8 cellular contexts compared by ENCODE assay signal in genomic region chr14:105490572-105491365, GRCh38. TPM values are rescaled to one million over a fixed set of nuclear protein-coding genes. Genes with fewer than 3 reads are reported as not detected.
DNase-seq lines count a peak whose midpoint lies in the region; ATAC-seq and TF ChIP-seq lines count a peak whose summit lies in the region.

Gene TEDC1 (plus strand): TSS chr14:105491246. CDS start chr14:105491376, 130 bp downstream.

- H3K4me1 ChIP-seq in SK-N-SH (ENCODE audit: control insufficient read depth in 1 of 2, insufficient read depth in 2 of 2, low read depth in 1 of 2, low read length in 1 of 2), result peaks cover 5 to 27% of the 10 kb centered on the region in 2 experiments; a peak in 2 of 4 replicates
- peaks cover 0 to 67% (median 40%) of the 10 kb centered on the region in 3 donors for H3K4me1 ChIP-seq in gastroesophageal sphincter
- peaks cover 32 to 47% of the 10 kb centered on the region in 2 experiments for H3K4me1 ChIP-seq in neutrophil (ENCODE audit: control insufficient read depth in 1 of 2, insufficient read depth in 1 of 2, low read depth in 1 of 2, low read length in 1 of 2)

- TF ChIP-seq CTCF in GM10266 (IDR thresholded peaks at IDR 0.05; ENCODE audit: control insufficient read depth, insufficient read depth, low read depth, missing control alignments) (peak; percentile 99), SK-N-SH (IDR thresholded peaks at IDR 0.05) (peak; percentile 63), gastroesophageal sphincter (IDR thresholded peaks at IDR 0.05) (peak in 3 of 4 experiments; percentile 82 to 99 (median 98)), neutrophil (IDR thresholded peaks at IDR 0.05) (peak; percentile 96)

- peak; percentile 62 to 68 for TF ChIP-seq POLR2A in gastroesophageal sphincter (IDR thresholded peaks at IDR 0.05)

- H2AFZ ChIP-seq in SK-N-SH (ENCODE audit: low read depth), result no peak within 1 kb of the TSS; the same call in 1 of the 2 replicates

- ATAC-seq in HG02588 (IDR thresholded peaks at IDR 0.05; ENCODE audit: unreplicated experiment), result peak; percentile 55
- ATAC-seq in gastroesophageal sphincter, result peak; percentile 90

- no peaks in the 10 kb centered on the region for H3K9me3 ChIP-seq in SK-N-SH
- H3K9me3 ChIP-seq in gastroesophageal sphincter, result no peaks in the 10 kb centered on the region
- no peaks in the 10 kb centered on the region for H3K9me3 ChIP-seq in neutrophil

- H3K27ac ChIP-seq in SK-N-SH (ENCODE audit: low read depth in 2 of 2, low read length in 1 of 2) (peak within 1 kb of the TSS; percentile 82 to 91), gastroesophageal sphincter (peak within 1 kb of the TSS; percentile 85 to 97 (median 94)), neutrophil (peak within 1 kb of the TSS; percentile 96)

- H3K9ac ChIP-seq in SK-N-SH, result peak within 1 kb of the TSS; percentile 97

- peaks cover 13% of the 10 kb centered on the region; the same call in 1 of the 2 replicates for H3K79me2 ChIP-seq in SK-N-SH (ENCODE audit: insufficient read depth)

- H3K9me2 ChIP-seq in SK-N-SH, result no peaks in the 10 kb centered on the region

- CTCF ChIA-PET in SK-N-SH (lab: Yijun Ruan, JAX), result interaction anchor here (0.5 to 5.9 kb wide), 44 partner anchors 8 to 505 kb away, joined by 3 to 135 read pairs (median 5); partner anchors contain the start of genes BRF1, CLBA1, NUDT14 and TEX22

- H3K4me3 ChIP-seq in SK-N-SH (ENCODE audit: low read depth in 2 of 2, low read length in 1 of 2) (peak within 1 kb of the TSS; percentile 70 to 82), gastroesophageal sphincter (peak within 1 kb of the TSS; percentile 51 to 69), neutrophil (ENCODE audit: low read depth in 1 of 2, low read length in 1 of 2) (peak within 1 kb of the TSS; percentile 81 to 97)

- H3K4me2 ChIP-seq in SK-N-SH, result peak within 1 kb of the TSS; percentile 96

- H3K27me3 ChIP-seq in SK-N-SH (ENCODE audit: insufficient read depth) (no peaks in the 10 kb centered on the region), gastroesophageal sphincter (no peaks in the 10 kb centered on the region), neutrophil (peaks cover 32% of the 10 kb centered on the region)

- H4K20me1 ChIP-seq in SK-N-SH (ENCODE audit: insufficient read depth), result peaks cover 11% of the 10 kb centered on the region; the same call in 1 of the 2 replicates

- POLR2A ChIA-PET in SK-N-SH (lab: Yijun Ruan, JAX), result interaction anchor here (1.4 to 2.0 kb wide), 3 partner anchors 10 to 18 kb away, joined by 9 to 14 read pairs (median 10); no protein-coding TSS in a partner anchor

- peak; percentile 73 for TF ChIP-seq RAD21 in SK-N-SH (IDR thresholded peaks at IDR 0.05; ENCODE audit: low read length)

- TF ChIP-seq EP300 in SK-N-SH (IDR thresholded peaks at IDR 0.05; ENCODE audit: borderline replicate concordance in 1 of 2, low read depth in 1 of 2, low read length in 1 of 2) (no peak), gastroesophageal sphincter (IDR thresholded peaks at IDR 0.05) (no peak)

- DNase-seq in GM10266 (ENCODE audit: extremely low spot score), result peak; percentile 98
- peak; percentile 98 for DNase-seq in NCI-H1048 (lab: John Stamatoyannopoulos, UW)
- DNase-seq in SK-N-SH, result peak; percentile 95
- DNase-seq in activated naive CD4-positive, alpha-beta T cell treated with anti-CD3 and anti-CD28 coated beads, Interleukin-2, amount 50 U/mL, for 16 hours, result peak; percentile 99
- peak; percentile 100 for DNase-seq in superior temporal gyrus (ENCODE audit: extremely low spot score)

- no peaks in the 10 kb centered on the region for H3K36me3 ChIP-seq in SK-N-SH (replicated peaks in 1 of 2; ENCODE audit: control insufficient read depth in 1 of 2, insufficient read depth in 2 of 2, low read length in 1 of 2)
- H3K36me3 ChIP-seq in gastroesophageal sphincter, result peaks cover 0 to 12% of the 10 kb centered on the region in 2 donors
- H3K36me3 ChIP-seq in neutrophil, result no peaks in the 10 kb centered on the region

- 1% methylated on average over 33 of the region's 94 CpGs for WGBS in SK-N-SH (ENCODE audit: low lambda C conversion rate)
- WGBS in gastroesophageal sphincter (ENCODE audit: low coverage in 1 of 2), 2 donors, result no CpG with 5 or more reads among the region's 94 CpGs

- H3F3A ChIP-seq in SK-N-SH (replicated peaks; ENCODE audit: insufficient read depth), result no peaks in the 10 kb centered on the region

TF ChIP-seq in SK-N-SH, 30 proteins besides CTCF, POLR2A, EP300 and RAD21 (continues in another document):
- TF ChIP-seq EZH2phosphoT487 (IDR thresholded peaks at IDR 0.05; ENCODE audit: borderline replicate concordance, low read depth) (no peak), FOXJ3 (CRISPR knock-in tag; IDR thresholded peaks at IDR 0.05) (peak; percentile 40; the same call in 1 of the 2 replicates), MAX (IDR thresholded peaks at IDR 0.05; ENCODE audit: low read depth) (peak; percentile 48), TAF1 (IDR thresholded peaks at IDR 0.05; ENCODE audit: borderline replicate concordance, low read depth, low read length) (no peak; the same call in 1 of the 2 replicates), FOSL2 (IDR thresholded peaks at IDR 0.05; ENCODE audit: borderline replicate concordance, low read depth) (no peak), USF2 (IDR thresholded peaks at IDR 0.05; ENCODE audit: borderline replicate concordance, low read depth, low read length) (no peak), SMC3 (IDR thresholded peaks at IDR 0.05; ENCODE audit: low read depth, low read length) (peak; percentile 87), ZBTB33 (IDR thresholded peaks at IDR 0.05; ENCODE audit: borderline replicate concordance, low read depth) (no peak), SIN3A (IDR thresholded peaks at IDR 0.05; ENCODE audit: borderline replicate concordance, low read depth, low read length) (peak; percentile 94), TCF12 (IDR thresholded peaks at IDR 0.05) (no peak; the same call in 1 of the 2 replicates), NRF1 (IDR thresholded peaks at IDR 0.05; ENCODE audit: low read depth, low read length) (peak; percentile 80), MEF2A (IDR thresholded peaks at IDR 0.05; ENCODE audit: borderline replicate concordance, low read depth) (no peak), RXRA (IDR thresholded peaks at IDR 0.05; ENCODE audit: borderline replicate concordance, low read depth) (no peak), RCOR1 (IDR thresholded peaks at IDR 0.05; ENCODE audit: low read length) (no peak), TEAD4 (IDR thresholded peaks at IDR 0.05; ENCODE audit: borderline replicate concordance, insufficient read depth) (no peak), USF1 (IDR thresholded peaks at IDR 0.05; ENCODE audit: borderline replicate concordance, low read depth) (no peak; the same call in 1 of the 2 replicates), NFIC (IDR thresholded peaks at IDR 0.05; ENCODE audit: borderline replicate concordance) (no peak), GABPA (IDR thresholded peaks at IDR 0.05; ENCODE audit: low read depth) (peak; percentile 93), CHD2 (IDR thresholded peaks at IDR 0.05; ENCODE audit: low read length, partially characterized antibody) (peak; percentile 71), RFX5 (IDR thresholded peaks at IDR 0.05; ENCODE audit: low read length) (peak; percentile 40; the same call in 1 of the 2 replicates), POLR2AphosphoS5 (IDR thresholded peaks at IDR 0.05; ENCODE audit: low read depth, low read length) (no peak), FOXM1 (IDR thresholded peaks at IDR 0.05; ENCODE audit: low read depth) (no peak; the same call in 1 of the 2 replicates), MXI1 (IDR thresholded peaks at IDR 0.05; ENCODE audit: low read depth, low read length) (peak; percentile 85; the same call in 1 of the 2 replicates)

RNA-seq across cellular contexts. Expression of gene TEDC1, which starts in this region (rescaled TPM):
- polyA plus RNA-seq in SK-N-SH (2012; rRNA removed), result 10.9 and 13.4 TPM in 2 replicates
- 4.4 and 7.2 TPM in 2 replicates for polyA plus RNA-seq in SK-N-SH (2012; cell fraction: cytosol; rRNA removed)
- polyA plus RNA-seq in SK-N-SH (2012; cell fraction: nucleus; rRNA removed), result 33.0 and 74.2 TPM in 2 replicates
- total RNA-seq in gastroesophageal sphincter, result 1 to 10 TPM; 4.6 to 7.9 (median 5.4) TPM

Comparison
In these comparisons a context has a peak if more than half of its experiments do, and no peak if none do; other contexts are left out.
1. Peak in every context shown above with its lines: DNase-seq, ATAC-seq, H3K4me3 ChIP-seq and H3K27ac ChIP-seq.